Comparison of ENCODE assay signal across 9 cellular contexts in genomic region chr5:80837679-80838078, GRCh38.
A peak's percentile ranks its signal among the peaks of the same experiment; 100 is the strongest.
DNase-seq lines count a peak whose midpoint lies in the region; ATAC-seq and TF ChIP-seq lines count a peak whose summit lies in the region.
"Had no signal": no experiment of that assay in that cellular context is flagged by ENCODE, and none has a peak within 500 bp of the region (broad histone marks: within the 10 kb centered on the region; RNA-seq: fewer than 3 reads in every experiment).

No MANE protein-coding gene starts in this region.

- peaks cover 0 to 8% (median 0%) of the 10 kb centered on the region in 4 donors for H3K9me3 ChIP-seq in tibial nerve

- no peak for TF ChIP-seq EP300 in tibial nerve (IDR thresholded peaks at IDR 0.05)

- DNase-seq in activated CD4-positive, alpha-beta T cell treated with anti-CD3 and anti-CD28 coated beads, Interleukin-2, amount 10 ng/mL, durations not matched to agents 7 days and 5 days = peak; percentile 14
- no peak for DNase-seq in activated CD4-positive, alpha-beta T cell treated with anti-CD3 and anti-CD28 coated beads, Interleukin-2, amount 50 U/mL, for 4 hours
- DNase-seq in stimulated activated CD4-positive, alpha-beta T cell treated with anti-CD3 and anti-CD28 coated beads, Interleukin-1b, Interleukin-23, amount 100 ng/mL, for 48 hours = peak; percentile 20
- no peak for DNase-seq in stimulated activated naive CD4-positive, alpha-beta T cell (lab: John Stamatoyannopoulos, UW)
- DNase-seq in NCI-H345 (lab: John Stamatoyannopoulos, UW) = no peak
- DNase-seq in tibial nerve (ENCODE audit: low spot score in 2 of 2) = no peak

- TF ChIP-seq POLR2A in tibial nerve (IDR thresholded peaks at IDR 0.05) = no peak

- POLR2A ChIA-PET in activated CD4-positive, alpha-beta T cell treated with anti-CD3 and anti-CD28 coated beads, Interleukin-2, amount 10 ng/mL, durations not matched to agents 7 days and 5 days (lab: Charles Lee) = no interaction called here

- H3K4me3 Mint-ChIP-seq in activated CD4-positive, alpha-beta T cell treated with anti-CD3 and anti-CD28 coated beads, Interleukin-2, amount 10 ng/mL, durations not matched to agents 7 days and 5 days = no peak overlapping the region

- H3K4me1 ChIP-seq in tibial nerve = no peaks in the 10 kb centered on the region

- no peak overlapping the region for H3K27ac ChIP-seq in tibial nerve
- H3K27ac ChIP-seq: RWPE1 had no signal

- H3K36me3 ChIP-seq in tibial nerve = no peaks in the 10 kb centered on the region

- no peaks in the 10 kb centered on the region for H3K9me3 Mint-ChIP-seq in activated CD4-positive, alpha-beta T cell treated with anti-CD3 and anti-CD28 coated beads, Interleukin-2, amount 10 ng/mL, durations not matched to agents 7 days and 5 days

- CTCF ChIA-PET in activated CD4-positive, alpha-beta T cell treated with anti-CD3 and anti-CD28 coated beads, Interleukin-2, amount 10 ng/mL, durations not matched to agents 7 days and 5 days (lab: Charles Lee) = interaction anchor here (0.6 kb wide), 1 partner anchor 323 kb away, joined by 3 read pairs; no protein-coding TSS in a partner anchor

- ATAC-seq in GM21528 (IDR thresholded peaks at IDR 0.05; ENCODE audit: low FRiP score, unreplicated experiment) (peak; percentile 85), HG03378 (IDR thresholded peaks at IDR 0.05; ENCODE audit: unreplicated experiment) (peak; percentile 98)

- H3K4me3 ChIP-seq in tibial nerve = no peak overlapping the region

- H3K27me3 ChIP-seq in tibial nerve = no peaks in the 10 kb centered on the region

- peak overlapping the region; percentile 38 for H3K27ac Mint-ChIP-seq in activated CD4-positive, alpha-beta T cell treated with anti-CD3 and anti-CD28 coated beads, Interleukin-2, amount 10 ng/mL, durations not matched to agents 7 days and 5 days

- H3K4me1 Mint-ChIP-seq in activated CD4-positive, alpha-beta T cell treated with anti-CD3 and anti-CD28 coated beads, Interleukin-2, amount 10 ng/mL, durations not matched to agents 7 days and 5 days = peaks cover 20% of the 10 kb centered on the region

- peaks cover 28% of the 10 kb centered on the region for H3K36me3 Mint-ChIP-seq in activated CD4-positive, alpha-beta T cell treated with anti-CD3 and anti-CD28 coated beads, Interleukin-2, amount 10 ng/mL, durations not matched to agents 7 days and 5 days (ENCODE audit: low read depth)

- no peaks in the 10 kb centered on the region for H3K27me3 Mint-ChIP-seq in activated CD4-positive, alpha-beta T cell treated with anti-CD3 and anti-CD28 coated beads, Interleukin-2, amount 10 ng/mL, durations not matched to agents 7 days and 5 days

- no peak for TF ChIP-seq CTCF in tibial nerve (IDR thresholded peaks at IDR 0.05)

Comparison
In these comparisons a context has a peak if more than half of its experiments do, and no peak if none do; other contexts are left out.
1. DNase-seq: peak in activated CD4-positive, alpha-beta T cell treated with anti-CD3 and anti-CD28 coated beads, Interleukin-2, amount 10 ng/mL, durations not matched to agents 7 days and 5 days (single experiment) and stimulated activated CD4-positive, alpha-beta T cell treated with anti-CD3 and anti-CD28 coated beads, Interleukin-1b, Interleukin-23, amount 100 ng/mL, for 48 hours (single experiment); none in activated CD4-positive, alpha-beta T cell treated with anti-CD3 and anti-CD28 coated beads, Interleukin-2, amount 50 U/mL, for 4 hours (0 of 2), stimulated activated naive CD4-positive, alpha-beta T cell (0 of 6), NCI-H345 (single experiment) and tibial nerve (0 of 2).